ENCODE assay signal across 1 cellular context in genomic region chr18:23354625-23355024, GRCh38.
TF ChIP-seq lines count a peak whose summit lies in the region.

No MANE protein-coding gene starts in this region.

TF ChIP-seq in K562, 482 proteins besides CTCF, POLR2A, EP300 and RAD21 (continued from another document and continues in another):
- TF ChIP-seq, protein P1, sequence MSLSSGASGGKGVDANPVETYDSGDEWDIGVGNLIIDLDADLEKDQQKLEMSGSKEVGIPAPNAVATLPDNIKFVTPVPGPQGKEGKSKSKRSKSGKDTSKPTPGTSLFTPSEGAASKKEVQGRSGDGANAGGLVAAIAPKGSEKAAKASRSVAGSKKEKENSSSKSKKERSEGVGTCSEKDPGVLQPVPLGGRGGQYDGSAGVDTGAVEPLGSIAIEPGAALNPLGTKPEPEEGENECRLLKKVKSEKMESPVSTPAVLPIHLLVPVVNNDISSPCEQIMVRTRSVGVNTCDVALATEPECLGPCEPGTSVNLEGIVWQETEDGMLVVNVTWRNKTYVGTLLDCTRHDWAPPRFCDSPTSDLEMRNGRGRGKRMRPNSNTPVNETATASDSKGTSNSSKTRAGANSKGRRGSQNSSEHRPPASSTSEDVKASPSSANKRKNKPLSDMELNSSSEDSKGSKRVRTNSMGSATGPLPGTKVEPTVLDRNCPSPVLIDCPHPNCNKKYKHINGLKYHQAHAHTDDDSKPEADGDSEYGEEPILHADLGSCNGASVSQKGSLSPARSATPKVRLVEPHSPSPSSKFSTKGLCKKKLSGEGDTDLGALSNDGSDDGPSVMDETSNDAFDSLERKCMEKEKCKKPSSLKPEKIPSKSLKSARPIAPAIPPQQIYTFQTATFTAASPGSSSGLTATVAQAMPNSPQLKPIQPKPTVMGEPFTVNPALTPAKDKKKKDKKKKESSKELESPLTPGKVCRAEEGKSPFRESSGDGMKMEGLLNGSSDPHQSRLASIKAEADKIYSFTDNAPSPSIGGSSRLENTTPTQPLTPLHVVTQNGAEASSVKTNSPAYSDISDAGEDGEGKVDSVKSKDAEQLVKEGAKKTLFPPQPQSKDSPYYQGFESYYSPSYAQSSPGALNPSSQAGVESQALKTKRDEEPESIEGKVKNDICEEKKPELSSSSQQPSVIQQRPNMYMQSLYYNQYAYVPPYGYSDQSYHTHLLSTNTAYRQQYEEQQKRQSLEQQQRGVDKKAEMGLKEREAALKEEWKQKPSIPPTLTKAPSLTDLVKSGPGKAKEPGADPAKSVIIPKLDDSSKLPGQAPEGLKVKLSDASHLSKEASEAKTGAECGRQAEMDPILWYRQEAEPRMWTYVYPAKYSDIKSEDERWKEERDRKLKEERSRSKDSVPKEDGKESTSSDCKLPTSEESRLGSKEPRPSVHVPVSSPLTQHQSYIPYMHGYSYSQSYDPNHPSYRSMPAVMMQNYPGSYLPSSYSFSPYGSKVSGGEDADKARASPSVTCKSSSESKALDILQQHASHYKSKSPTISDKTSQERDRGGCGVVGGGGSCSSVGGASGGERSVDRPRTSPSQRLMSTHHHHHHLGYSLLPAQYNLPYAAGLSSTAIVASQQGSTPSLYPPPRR (CRISPR knock-in tag; IDR thresholded peaks at IDR 0.05; ENCODE audit: borderline replicate concordance) = no peak
- TF ChIP-seq TAF1 (IDR thresholded peaks at IDR 0.05; ENCODE audit: control insufficient read depth, extremely low read depth, insufficient read depth, low read length, severe bottlenecking) (no peak), MTF1 (CRISPR knock-in tag; IDR thresholded peaks at IDR 0.05; ENCODE audit: borderline replicate concordance) (no peak), ZNF217 (CRISPR knock-in tag; IDR thresholded peaks at IDR 0.05) (no peak), USF2 (CRISPR knock-in tag; IDR thresholded peaks at IDR 0.05) (no peak), ARID1B (IDR thresholded peaks at IDR 0.05) (peak; percentile 76), MAX (CRISPR knock-in tag; IDR thresholded peaks at IDR 0.05) (peak; percentile 38; the same call in 1 of the 2 replicates), LEF1 (IDR thresholded peaks at IDR 0.05) (no peak), ZNF316 (IDR thresholded peaks at IDR 0.05) (no peak), ELF1 (tag; IDR thresholded peaks at IDR 0.05) (no peak), HBP1 (CRISPR knock-in tag; IDR thresholded peaks at IDR 0.05) (no peak), KHSRP (IDR thresholded peaks at IDR 0.05) (no peak), ZNF699 (CRISPR knock-in tag; IDR thresholded peaks at IDR 0.05; ENCODE audit: insufficient replicate concordance) (no peak), SREBF1 (IDR thresholded peaks at IDR 0.05; ENCODE audit: borderline replicate concordance, low read depth, low read length) (no peak), MEIS2 (IDR thresholded peaks at IDR 0.05; ENCODE audit: partially characterized antibody) (peak; percentile 42), ZFP1 (CRISPR knock-in tag; IDR thresholded peaks at IDR 0.05) (no peak), CBFA2T2 (conservative IDR thresholded peaks at IDR 0.05) (no peak), ZNF586 (CRISPR knock-in tag; conservative IDR thresholded peaks at IDR 0.05) (no peak), HCFC1 (IDR thresholded peaks at IDR 0.05; ENCODE audit: low read depth, low read length) (no peak), SIX5 (IDR thresholded peaks at IDR 0.05; ENCODE audit: borderline replicate concordance in 1 of 2, insufficient read depth in 1 of 2, low read depth in 1 of 2, low read length in 2 of 2) (no peak), JUNB (CRISPR knock-in tag; conservative IDR thresholded peaks at IDR 0.05) (no peak), RAD51 (IDR thresholded peaks at IDR 0.05; ENCODE audit: borderline replicate concordance, low read depth) (no peak), ZKSCAN8 (CRISPR knock-in tag; IDR thresholded peaks at IDR 0.05) (no peak), SNRNP70 (optimal IDR thresholded peaks at IDR 0.05; ENCODE audit: low read depth, low read length) (no peak), CTCFL (IDR thresholded peaks at IDR 0.05; ENCODE audit: borderline replicate concordance, insufficient read depth, low read depth, low read length, poor library complexity, severe bottlenecking) (no peak), ELF2 (CRISPR knock-in tag; IDR thresholded peaks at IDR 0.05) (no peak), SMAD1 (IDR thresholded peaks at IDR 0.05; ENCODE audit: low read depth, low read length, partially characterized antibody) (no peak), CEBPB (tag; IDR thresholded peaks at IDR 0.05) (no peak)
- TF ChIP-seq, protein P2, sequence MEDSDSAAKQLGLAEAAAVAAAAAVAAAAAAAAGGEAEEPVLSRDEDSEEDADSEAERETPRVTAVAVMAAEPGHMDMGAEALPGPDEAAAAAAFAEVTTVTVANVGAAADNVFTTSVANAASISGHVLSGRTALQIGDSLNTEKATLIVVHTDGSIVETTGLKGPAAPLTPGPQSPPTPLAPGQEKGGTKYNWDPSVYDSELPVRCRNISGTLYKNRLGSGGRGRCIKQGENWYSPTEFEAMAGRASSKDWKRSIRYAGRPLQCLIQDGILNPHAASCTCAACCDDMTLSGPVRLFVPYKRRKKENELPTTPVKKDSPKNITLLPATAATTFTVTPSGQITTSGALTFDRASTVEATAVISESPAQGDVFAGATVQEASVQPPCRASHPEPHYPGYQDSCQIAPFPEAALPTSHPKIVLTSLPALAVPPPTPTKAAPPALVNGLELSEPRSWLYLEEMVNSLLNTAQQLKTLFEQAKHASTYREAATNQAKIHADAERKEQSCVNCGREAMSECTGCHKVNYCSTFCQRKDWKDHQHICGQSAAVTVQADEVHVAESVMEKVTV (CRISPR knock-in tag; IDR thresholded peaks at IDR 0.05) = no peak
- TF ChIP-seq, protein P3, sequence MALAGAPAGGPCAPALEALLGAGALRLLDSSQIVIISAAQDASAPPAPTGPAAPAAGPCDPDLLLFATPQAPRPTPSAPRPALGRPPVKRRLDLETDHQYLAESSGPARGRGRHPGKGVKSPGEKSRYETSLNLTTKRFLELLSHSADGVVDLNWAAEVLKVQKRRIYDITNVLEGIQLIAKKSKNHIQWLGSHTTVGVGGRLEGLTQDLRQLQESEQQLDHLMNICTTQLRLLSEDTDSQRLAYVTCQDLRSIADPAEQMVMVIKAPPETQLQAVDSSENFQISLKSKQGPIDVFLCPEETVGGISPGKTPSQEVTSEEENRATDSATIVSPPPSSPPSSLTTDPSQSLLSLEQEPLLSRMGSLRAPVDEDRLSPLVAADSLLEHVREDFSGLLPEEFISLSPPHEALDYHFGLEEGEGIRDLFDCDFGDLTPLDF (CRISPR knock-in tag; IDR thresholded peaks at IDR 0.05) = no peak
- TF ChIP-seq, protein P4, sequence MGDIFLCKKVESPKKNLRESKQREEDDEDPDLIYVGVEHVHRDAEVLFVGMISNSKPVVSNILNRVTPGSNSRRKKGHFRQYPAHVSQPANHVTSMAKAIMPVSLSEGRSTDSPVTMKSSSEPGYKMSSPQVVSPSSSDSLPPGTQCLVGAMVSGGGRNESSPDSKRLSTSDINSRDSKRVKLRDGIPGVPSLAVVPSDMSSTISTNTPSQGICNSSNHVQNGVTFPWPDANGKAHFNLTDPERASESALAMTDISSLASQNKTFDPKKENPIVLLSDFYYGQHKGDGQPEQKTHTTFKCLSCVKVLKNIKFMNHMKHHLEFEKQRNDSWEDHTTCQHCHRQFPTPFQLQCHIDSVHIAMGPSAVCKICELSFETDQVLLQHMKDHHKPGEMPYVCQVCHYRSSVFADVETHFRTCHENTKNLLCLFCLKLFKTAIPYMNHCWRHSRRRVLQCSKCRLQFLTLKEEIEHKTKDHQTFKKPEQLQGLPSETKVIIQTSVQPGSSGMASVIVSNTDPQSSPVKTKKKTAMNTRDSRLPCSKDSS (IDR thresholded peaks at IDR 0.05; ENCODE audit: low read depth, partially characterized antibody) = no peak
- TF ChIP-seq, protein P5, sequence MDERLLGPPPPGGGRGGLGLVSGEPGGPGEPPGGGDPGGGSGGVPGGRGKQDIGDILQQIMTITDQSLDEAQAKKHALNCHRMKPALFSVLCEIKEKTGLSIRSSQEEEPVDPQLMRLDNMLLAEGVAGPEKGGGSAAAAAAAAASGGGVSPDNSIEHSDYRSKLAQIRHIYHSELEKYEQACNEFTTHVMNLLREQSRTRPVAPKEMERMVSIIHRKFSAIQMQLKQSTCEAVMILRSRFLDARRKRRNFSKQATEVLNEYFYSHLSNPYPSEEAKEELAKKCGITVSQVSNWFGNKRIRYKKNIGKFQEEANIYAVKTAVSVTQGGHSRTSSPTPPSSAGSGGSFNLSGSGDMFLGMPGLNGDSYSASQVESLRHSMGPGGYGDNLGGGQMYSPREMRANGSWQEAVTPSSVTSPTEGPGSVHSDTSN (CRISPR knock-in tag; IDR thresholded peaks at IDR 0.05; ENCODE audit: low read depth) = 0 out of 2 replicates have a peak, but pooled peaks have one; percentile 10
- TF ChIP-seq, protein P5 (tag; conservative IDR thresholded peaks at IDR 0.05; ENCODE audit: low read depth) = 0 out of 2 replicates have a peak, but pooled peaks have one; percentile 29
